ENCODE assay signal across 22 cellular contexts in genomic region chr2:224543939-224544338, GRCh38.
"Had no signal": no experiment of that assay in that cellular context is flagged by ENCODE, and none has a peak within 500 bp of the region (broad histone marks: within the 10 kb centered on the region; RNA-seq: fewer than 3 reads in every experiment).

No MANE protein-coding gene starts in this region.

- DNase-seq: Karpas-422, KG1, MG63, NCI-H1092 treated with DMSO at 0.1 percent for 48 hours, NCI-H1436, NCI-H187, NCI-H2029, NCI-H2081 treated with DMSO at 0.1 percent for 48 hours, NCI-H2171, NCI-H226, NCI-H446, NCI-H510A, NCI-H524 treated with DMSO at 0.1 percent for 48 hours, NCI-H69, NCI-H774, Right ventricle myocardium superior, RPMI8226, SIG-M5, SW 1271 had no signal

- H3K4me1 ChIP-seq: SJSA1 had no signal

- H3K9me3 ChIP-seq: MG63, SJSA1 had no signal

- H3K27ac ChIP-seq: HL-60, SJSA1, SK-N-MC had no signal

- H3K4me3 ChIP-seq: MG63, SJSA1, SK-N-MC had no signal
